ENCODE assay signal across 9 cellular contexts in genomic region chr13:113644800-113645199, GRCh38. TPM values are rescaled to one million over a fixed set of nuclear protein-coding genes. Genes with fewer than 3 reads are reported as not detected.
"Had no signal": no experiment of that assay in that cellular context is flagged by ENCODE, and none has a peak within 500 bp of the region (broad histone marks: within the 10 kb centered on the region; RNA-seq: fewer than 3 reads in every experiment).

No MANE protein-coding gene starts in this region.

- DNase-seq: GM23248, GOT3, H7, KBM-7 had no signal

- H3K9me3 ChIP-seq: HAP-1 had no signal

- H3K27ac ChIP-seq: GM23248, KMS-11 had no signal

- H3K4me2 ChIP-seq: KMS-11 had no signal

- H3K4me1 ChIP-seq: HAP-1 had no signal

- H3K9ac ChIP-seq: GM23248, KMS-11 had no signal

- ATAC-seq: HCT116 had no signal

- H3K4me3 ChIP-seq: GM23248, HAP-1 had no signal

RNA-seq across cellular contexts. Expression of gene ATP4B, which starts 13.2 kb away (rescaled TPM):
- total RNA-seq: GM23248, H4, HT-29 had no signal

RNA-seq across cellular contexts. Expression of gene GRK1, which starts 22.2 kb away (rescaled TPM):
- total RNA-seq: GM23248, H4 had no signal
